In genomic region chr18:27964811-27965210, GRCh38 we compare ENCODE assay signal across 19 cellular contexts.
A peak's percentile ranks its signal among the peaks of the same experiment; 100 is the strongest.
DNase-seq lines count a peak whose midpoint lies in the region; ATAC-seq, FAIRE-seq and TF ChIP-seq lines count a peak whose summit lies in the region.
"Had no signal": no experiment of that assay in that cellular context is flagged by ENCODE, and none has a peak within 500 bp of the region (broad histone marks: within the 10 kb centered on the region; RNA-seq: fewer than 3 reads in every experiment).

No MANE protein-coding gene starts in this region.

- no peak overlapping the region for H3K9ac ChIP-seq in endodermal cell (ENCODE audit: extremely low read depth, low read length, poor library complexity, severe bottlenecking)

- H3K36me3 ChIP-seq in endodermal cell (ENCODE audit: control insufficient read depth, insufficient read depth, low read length): peaks cover 98% of the 10 kb centered on the region
- H3K36me3 ChIP-seq: sigmoid colon had no signal

- no peak overlapping the region for H3K4me3 Mint-ChIP-seq in endodermal cell
- H3K4me3 Mint-ChIP-seq: activated T-cell treated with anti-CD3 and anti-CD28 coated beads, Interleukin-2, amount 50 U/mL, for 24 hours; H9 had no signal

- H3K36me3 Mint-ChIP-seq in endodermal cell (ENCODE audit: low read depth): peaks cover 90% of the 10 kb centered on the region

- no peak for ATAC-seq in left colon
- no peak for ATAC-seq in GM18498 (IDR thresholded peaks at IDR 0.05; ENCODE audit: unreplicated experiment)
- ATAC-seq: body of pancreas, left ventricle myocardium superior, Panc1 had no signal

- 62% methylated on average over 1 of the region's 1 CpG; no CpG with 5 or more reads in 1 of the 2 experiments for WGBS in endodermal cell (ENCODE audit: insufficient coverage in 1 of 2, insufficient read length in 1 of 2), 2 experiments

- TF ChIP-seq CTCF in D721Med (IDR thresholded peaks at IDR 0.05; ENCODE audit: insufficient read depth, missing control alignments): no peak
- TF ChIP-seq CTCF in endodermal cell (conservative IDR thresholded peaks at IDR 0.05): no peak

- no peaks in the 10 kb centered on the region for H3K27me3 Mint-ChIP-seq in endodermal cell (ENCODE audit: insufficient read depth)
- H3K27me3 Mint-ChIP-seq: activated T-cell treated with anti-CD3 and anti-CD28 coated beads, Interleukin-2, amount 50 U/mL, for 24 hours had no signal

- peaks cover 4% of the 10 kb centered on the region for H3K4me1 ChIP-seq in endodermal cell (ENCODE audit: control insufficient read depth, insufficient read depth, low read length)
- H3K4me1 ChIP-seq: body of pancreas, sigmoid colon had no signal

- FAIRE-seq in D721Med (lab: Jason Lieb, UNC): peak; percentile 53
- FAIRE-seq in frontal cortex (lab: Jason Lieb, UNC): no peak

- H3K4me1 Mint-ChIP-seq in endodermal cell: peaks cover 29% of the 10 kb centered on the region

- intact Hi-C loops in left colon (cut with DNase I, micrococcal nuclease): no loop called here

- no peaks in the 10 kb centered on the region for H3K27me3 ChIP-seq in endodermal cell (ENCODE audit: control insufficient read depth, insufficient read depth, low read length, poor library complexity, severe bottlenecking)
- H3K27me3 ChIP-seq: body of pancreas, hepatocyte, sigmoid colon had no signal

- peak overlapping the region; percentile 76 for H3K27ac Mint-ChIP-seq in endodermal cell
- H3K27ac Mint-ChIP-seq: activated T-cell treated with anti-CD3 and anti-CD28 coated beads, Interleukin-2, amount 50 U/mL, for 24 hours had no signal

- no peaks in the 10 kb centered on the region for H3K9me3 ChIP-seq in endodermal cell (ENCODE audit: control insufficient read depth, low read length)
- H3K9me3 ChIP-seq: body of pancreas, sigmoid colon had no signal

- H3K9me3 Mint-ChIP-seq in endodermal cell: no peaks in the 10 kb centered on the region
- H3K9me3 Mint-ChIP-seq: activated T-cell treated with anti-CD3 and anti-CD28 coated beads, Interleukin-2, amount 50 U/mL, for 24 hours; H9 had no signal

- DNase-seq in D721Med (ENCODE audit: insufficient read length, low spot score) (no peak), LHCN-M2 (ENCODE audit: low read depth) (peak; percentile 34), endodermal cell (no peak), left kidney (ENCODE audit: low read depth, low spot score) (peak; percentile 50), D341Med (ENCODE audit: low spot score) (no peak), left colon (no peak), frontal cortex (ENCODE audit: low spot score in 2 of 2) (no peak)
- DNase-seq: activated naive CD4-positive, alpha-beta T cell treated with anti-CD3 and anti-CD28 coated beads, Interleukin-2, amount 50 U/mL, for 16 hours; activated T-cell treated with anti-CD3 and anti-CD28 coated beads, Interleukin-2, amount 50 U/mL, for 24 hours; body of pancreas; GF-D8; H9; left ventricle myocardium superior; NCI-H1436 treated with DMSO at 0.1 percent for 48 hours; sigmoid colon; stimulated activated CD4-positive, alpha-beta T cell treated with anti-CD3 and anti-CD28 coated beads, Interleukin-1b, Interleukin-23, amount 100 ng/mL, for 48 hours had no signal

- no peak overlapping the region for H3K27ac ChIP-seq in endodermal cell (ENCODE audit: low read depth, low read length)
- H3K27ac ChIP-seq: body of pancreas, hepatocyte, sigmoid colon had no signal

- no peak overlapping the region for H3K4me3 ChIP-seq in endodermal cell (ENCODE audit: low read length)
- H3K4me3 ChIP-seq: body of pancreas, hepatocyte, sigmoid colon had no signal

Comparison
In these comparisons a context has a peak if more than half of its experiments do, and no peak if none do; other contexts are left out.
1. DNase-seq: peak in LHCN-M2 (single experiment) and left kidney (single experiment); none in D721Med (single experiment), endodermal cell (single experiment), D341Med (single experiment), left colon (0 of 2) and frontal cortex (0 of 2).